In genomic region chr18:78565240-78565639, GRCh38 we compare ENCODE assay signal across 1 cellular context.
TF ChIP-seq lines count a peak whose summit lies in the region.

No MANE protein-coding gene starts in this region.

TF ChIP-seq in H1, 55 proteins besides CTCF, POLR2A, EP300 and RAD21 (continued from another document):
- TF ChIP-seq CHD7 (IDR thresholded peaks at IDR 0.05; ENCODE audit: insufficient replicate concordance, low read length) (no peak), ASH2L (IDR thresholded peaks at IDR 0.05; ENCODE audit: low read length) (no peak), SRF (IDR thresholded peaks at IDR 0.05; ENCODE audit: low read depth, low read length) (no peak), EGR1 (IDR thresholded peaks at IDR 0.05; ENCODE audit: borderline replicate concordance, low read depth, low read length) (no peak), E2F6 (IDR thresholded peaks at IDR 0.05) (no peak)
